In the genomic region with DNA sequence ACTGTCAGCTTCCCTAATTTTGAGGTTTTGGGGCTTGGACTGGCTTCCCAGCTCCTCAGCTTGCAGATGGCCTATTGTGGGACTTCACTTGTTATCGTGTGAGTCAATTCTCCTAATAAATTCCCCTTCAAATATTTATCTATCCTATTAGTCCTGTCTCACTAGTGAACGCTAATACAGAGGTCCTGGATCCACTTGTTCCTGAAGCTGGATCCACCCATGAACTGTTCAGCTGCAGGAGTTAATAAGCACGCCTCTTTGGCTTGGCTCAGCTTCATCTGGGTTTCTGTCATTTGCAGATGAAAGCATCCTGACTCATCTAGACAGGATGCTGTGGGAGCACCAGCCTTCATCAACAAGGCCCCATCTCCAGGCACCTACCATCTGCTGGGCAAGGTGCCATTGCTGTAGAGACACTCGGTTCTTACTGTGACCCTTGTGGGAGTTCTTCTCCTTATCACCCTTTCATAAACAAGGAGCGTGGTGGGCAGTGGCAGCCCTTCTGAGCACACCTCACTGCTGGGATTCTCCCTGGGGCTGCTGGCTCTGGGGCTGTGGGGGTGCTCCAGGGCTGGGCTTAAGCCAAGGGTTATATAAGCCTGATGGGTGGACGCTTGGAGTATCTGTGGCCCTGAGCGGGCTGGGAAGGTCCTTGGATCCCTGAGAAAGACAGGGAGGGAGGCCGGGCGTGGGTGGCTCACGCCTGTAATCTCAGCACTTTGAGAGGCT, we compare ENCODE assay signal across 8 cellular contexts. TPM values are rescaled to one million over a fixed set of nuclear protein-coding genes. Genes with fewer than 3 reads are reported as not detected.
A peak's percentile ranks its signal among the peaks of the same experiment; 100 is the strongest.
DNase-seq lines count a peak whose midpoint lies in the region; ATAC-seq and TF ChIP-seq lines count a peak whose summit lies in the region.

No MANE protein-coding gene starts in this region.

- DNase-seq in AG08395 (ENCODE audit: low spot score) (peak; percentile 83), OCI-M1 (lab: John Stamatoyannopoulos, UW) (peak; percentile 49), activated T-cell treated with anti-CD3 and anti-CD28 coated beads for 48 hours (ENCODE audit: low read depth) (peak; percentile 64), glomerular visceral epithelial cell (ENCODE audit: extremely low spot score) (peak; percentile 25), NCI-H2081 treated with DMSO at 0.1 percent for 48 hours (lab: John Stamatoyannopoulos, UW) (no peak), NCI-H748 (lab: John Stamatoyannopoulos, UW; ENCODE audit: unreplicated experiment) (no peak), omental fat pad (ENCODE audit: low spot score) (no peak)

- ATAC-seq in GM18870 (IDR thresholded peaks at IDR 0.05; ENCODE audit: unreplicated experiment) (no peak), omental fat pad (ENCODE audit: low FRiP score) (no peak)

- no peak for TF ChIP-seq CTCF in omental fat pad (IDR thresholded peaks at IDR 0.05)

RNA-seq across cellular contexts. Expression of a gene that starts 23.2 kb away (rescaled TPM):
- 1 to 10 TPM; 1.4 to 8.5 (median 6.8) TPM for total RNA-seq in omental fat pad

RNA-seq across cellular contexts. Expression of a gene that starts 33.5 kb away (rescaled TPM):
- total RNA-seq in omental fat pad = 10 to 100 TPM; 16.3 to 21.0 (median 18.5) TPM

RNA-seq across cellular contexts. Expression of a gene that starts 57.3 kb away (rescaled TPM):
- total RNA-seq in omental fat pad = 10 to 100 TPM; 22.1 to 33.4 (median 29.3) TPM

Comparison
In these comparisons a context has a peak if more than half of its experiments do, and no peak if none do; other contexts are left out.
1. DNase-seq: peak in AG08395 (single experiment), OCI-M1 (single experiment), activated T-cell treated with anti-CD3 and anti-CD28 coated beads for 48 hours (single experiment) and glomerular visceral epithelial cell (single experiment); none in NCI-H2081 treated with DMSO at 0.1 percent for 48 hours (single experiment), NCI-H748 (single experiment) and omental fat pad (single experiment).